ENCODE assay signal across 22 cellular contexts in the genomic region with DNA sequence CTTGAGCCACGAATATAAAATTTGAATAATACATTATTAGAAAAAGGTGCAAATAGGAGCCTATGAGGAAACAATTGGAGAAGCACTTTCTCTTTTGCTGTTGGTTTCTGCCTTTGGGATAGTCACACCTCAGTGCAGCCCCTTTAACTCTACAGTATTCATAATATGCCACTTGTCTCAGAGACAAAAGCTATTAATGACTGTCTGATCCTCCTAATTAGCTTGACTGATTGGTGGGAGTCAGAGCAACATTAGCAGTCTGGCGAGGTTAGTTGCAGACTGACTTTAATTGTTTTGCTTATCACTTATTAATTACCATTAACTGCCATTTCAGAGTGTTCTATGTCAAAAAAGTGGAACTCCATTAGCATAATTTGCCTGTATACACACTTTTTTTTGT.
DNase-seq lines count a peak whose midpoint lies in the region; ATAC-seq, FAIRE-seq and TF ChIP-seq lines count a peak whose summit lies in the region.
"Had no signal": no experiment of that assay in that cellular context is flagged by ENCODE, and none has a peak within 500 bp of the region (broad histone marks: within the 10 kb centered on the region; RNA-seq: fewer than 3 reads in every experiment).

No MANE protein-coding gene starts in this region.

- DNase-seq in D721Med (ENCODE audit: insufficient read length, low spot score) (no peak), GM19239 (ENCODE audit: insufficient read length, low spot score) (no peak), NCI-H82 treated with DMSO at 0.1 percent for 48 hours (lab: John Stamatoyannopoulos, UW; ENCODE audit: unreplicated experiment) (peak; percentile 64)
- no peak for DNase-seq in stimulated activated naive B cell treated with anti-CD40 and anti-IgM and Interleukin-4, amounts not matched to agents 10 μg/mL and 1 μg/mL and 100 μg/mL, for 72 hours
- DNase-seq: AML-193; Caco-2; Calu3; CD4-positive, alpha-beta T cell; CD8-positive, alpha-beta T cell; DMS 273 treated with DMSO at 0.1 percent for 48 hours; DMS153; DMS53; DMS79; DND-41; GF-D8 had no signal

- H3K27me3 Mint-ChIP-seq in nephron (ENCODE audit: low read depth), result no peaks in the 10 kb centered on the region
- H3K27me3 Mint-ChIP-seq in stimulated activated naive B cell treated with anti-CD40 and anti-IgM and Interleukin-4, amounts not matched to agents 10 μg/mL and 1 μg/mL and 100 μg/mL, for 72 hours, result no peaks in the 10 kb centered on the region
- H3K27me3 Mint-ChIP-seq: B cell; CD4-positive, alpha-beta T cell had no signal

- FAIRE-seq in D721Med (lab: Jason Lieb, UNC) (peak; percentile 89), GM19239 (lab: Jason Lieb, UNC) (peak; percentile 92)
- FAIRE-seq: A549, G401.6, GM12892 had no signal

- ATAC-seq in HG02970 (IDR thresholded peaks at IDR 0.05; ENCODE audit: low FRiP score, unreplicated experiment), result no peak
- no peak for ATAC-seq in activated CD4-positive, CD25-positive, alpha-beta regulatory T cell treated with anti-CD3 and anti-CD28 coated beads, Interleukin-2, amount 50 U/mL, for 24 hours
- ATAC-seq in stimulated activated naive B cell treated with anti-CD40 and anti-IgM and Interleukin-4, amounts not matched to agents 10 μg/mL and 1 μg/mL and 100 μg/mL, for 72 hours (replicated peaks), result no peak
- ATAC-seq: A549; CD8-positive, alpha-beta T cell had no signal

- H3K36me3 Mint-ChIP-seq in nephron (ENCODE audit: low read depth), result no peaks in the 10 kb centered on the region
- no peaks in the 10 kb centered on the region for H3K36me3 Mint-ChIP-seq in stimulated activated naive B cell treated with anti-CD40 and anti-IgM and Interleukin-4, amounts not matched to agents 10 μg/mL and 1 μg/mL and 100 μg/mL, for 72 hours
- H3K36me3 Mint-ChIP-seq: CD8-positive, alpha-beta T cell had no signal

- H3K4me1 Mint-ChIP-seq in nephron, result peaks cover 14% of the 10 kb centered on the region
- H3K4me1 Mint-ChIP-seq in stimulated activated naive B cell treated with anti-CD40 and anti-IgM and Interleukin-4, amounts not matched to agents 10 μg/mL and 1 μg/mL and 100 μg/mL, for 72 hours, result no peaks in the 10 kb centered on the region
- H3K4me1 Mint-ChIP-seq: B cell had no signal

- TF ChIP-seq CTCF in D721Med (IDR thresholded peaks at IDR 0.05; ENCODE audit: insufficient read depth, missing control alignments) (no peak), nephron (IDR thresholded peaks at IDR 0.05; ENCODE audit: unreplicated experiment in 3 of 3) (no peak)

- no peaks in the 10 kb centered on the region for H3K9me3 Mint-ChIP-seq in nephron
- H3K9me3 Mint-ChIP-seq in stimulated activated naive B cell treated with anti-CD40 and anti-IgM and Interleukin-4, amounts not matched to agents 10 μg/mL and 1 μg/mL and 100 μg/mL, for 72 hours, result no peaks in the 10 kb centered on the region
- H3K9me3 Mint-ChIP-seq: CD4-positive, alpha-beta T cell; CD8-positive, alpha-beta T cell had no signal

- H3K27ac Mint-ChIP-seq in nephron, result peak overlapping the region; percentile 32 to 75 (median 60)
- no peak overlapping the region for H3K27ac Mint-ChIP-seq in stimulated activated naive B cell treated with anti-CD40 and anti-IgM and Interleukin-4, amounts not matched to agents 10 μg/mL and 1 μg/mL and 100 μg/mL, for 72 hours
- H3K27ac Mint-ChIP-seq: B cell; CD4-positive, alpha-beta T cell; CD8-positive, alpha-beta T cell had no signal

- no peak overlapping the region for H3K4me3 Mint-ChIP-seq in nephron
- no peak overlapping the region for H3K4me3 Mint-ChIP-seq in stimulated activated naive B cell treated with anti-CD40 and anti-IgM and Interleukin-4, amounts not matched to agents 10 μg/mL and 1 μg/mL and 100 μg/mL, for 72 hours
- H3K4me3 Mint-ChIP-seq: B cell; CD4-positive, alpha-beta T cell; CD8-positive, alpha-beta T cell had no signal
